9 cellular contexts compared by ENCODE assay signal in genomic region chr2:170369894-170370293, GRCh38.
DNase-seq lines count a peak whose midpoint lies in the region; ATAC-seq and TF ChIP-seq lines count a peak whose summit lies in the region.
"Had no signal": no experiment of that assay in that cellular context is flagged by ENCODE, and none has a peak within 500 bp of the region (broad histone marks: within the 10 kb centered on the region; RNA-seq: fewer than 3 reads in every experiment).

No MANE protein-coding gene starts in this region.

- TF ChIP-seq POLR2A in Peyer's patch (IDR thresholded peaks at IDR 0.05), result no peak

- DNase-seq in SKM-1 (lab: John Stamatoyannopoulos, UW; ENCODE audit: unreplicated experiment) (peak; percentile 8), SKM-1 treated with dmso at 0.1 percent for 144 hours (lab: John Stamatoyannopoulos, UW; ENCODE audit: unreplicated experiment) (no peak), NCI-H774 (lab: John Stamatoyannopoulos, UW) (peak; percentile 9), epithelial cell of proximal tubule (ENCODE audit: low read depth) (no peak), superior temporal gyrus (ENCODE audit: extremely low spot score) (peak; percentile 76), Peyer's patch (no peak), HPDE6-E6E7 (ENCODE audit: extremely low spot score) (no peak)
- DNase-seq: activated naive CD4-positive, alpha-beta T cell treated with anti-CD3 and anti-CD28 coated beads, Interleukin-2, amount 50 U/mL, for 16 hours had no signal

- H3K27me3 ChIP-seq in Peyer's patch, result no peaks in the 10 kb centered on the region

- H3K27ac ChIP-seq in Peyer's patch, result no peak overlapping the region

- H3K4me3 ChIP-seq in epithelial cell of proximal tubule (ENCODE audit: low read depth, low read length) (no peak overlapping the region), Peyer's patch (no peak overlapping the region)

- no peaks in the 10 kb centered on the region for H3K36me3 ChIP-seq in Peyer's patch

- no peaks in the 10 kb centered on the region for H3K9me3 ChIP-seq in Peyer's patch

- ATAC-seq in GM18858 (IDR thresholded peaks at IDR 0.05; ENCODE audit: unreplicated experiment), result no peak

- no peaks in the 10 kb centered on the region for H3K4me1 ChIP-seq in Peyer's patch

- TF ChIP-seq CTCF in epithelial cell of proximal tubule (conservative IDR thresholded peaks at IDR 0.05; ENCODE audit: low read depth, low read length), result peak; percentile 37
- peak in 2 of 6 experiments; percentile 33 to 35 for TF ChIP-seq CTCF in Peyer's patch (IDR thresholded peaks at IDR 0.05)

Comparison
In these comparisons a context has a peak if more than half of its experiments do, and no peak if none do; other contexts are left out.
1. DNase-seq: peak in SKM-1 (single experiment), NCI-H774 (single experiment) and superior temporal gyrus (single experiment); none in SKM-1 treated with dmso at 0.1 percent for 144 hours (single experiment), epithelial cell of proximal tubule (single experiment), Peyer's patch (0 of 3) and HPDE6-E6E7 (single experiment).